ENCODE assay signal across 8 cellular contexts in genomic region chr17:59746849-59747445, GRCh38. TPM values are rescaled to one million over a fixed set of nuclear protein-coding genes. Genes with fewer than 3 reads are reported as not detected.
DNase-seq lines count a peak whose midpoint lies in the region; ATAC-seq, FAIRE-seq and TF ChIP-seq lines count a peak whose summit lies in the region.

No MANE protein-coding gene starts in this region.

- ATAC-seq in GM19463 (IDR thresholded peaks at IDR 0.05; ENCODE audit: unreplicated experiment), result no peak

- H3K36me3 ChIP-seq in astrocyte (ENCODE audit: insufficient read depth, low read length), result peaks cover 5% of the 10 kb centered on the region
- peaks cover 0 to 12% (median 0%) of the 10 kb centered on the region in 4 donors for H3K36me3 ChIP-seq in transverse colon

- no peaks in the 10 kb centered on the region for H3K27me3 Mint-ChIP-seq in activated naive CD4-positive, alpha-beta T cell treated with anti-CD3 and anti-CD28 coated beads for 36 hours (ENCODE audit: low read depth)
- H3K27me3 Mint-ChIP-seq in astrocyte (ENCODE audit: low read depth, unreplicated experiment), result no peaks in the 10 kb centered on the region

- CTCF ChIA-PET in activated naive CD4-positive, alpha-beta T cell treated with anti-CD3 and anti-CD28 coated beads for 36 hours (lab: Charles Lee), result interaction anchor here (0.7 to 2.4 kb wide), 15 partner anchors 13 to 224 kb away, joined by 3 to 10 read pairs (median 4); no protein-coding TSS in a partner anchor

- H3K36me3 Mint-ChIP-seq in activated naive CD4-positive, alpha-beta T cell treated with anti-CD3 and anti-CD28 coated beads for 36 hours (ENCODE audit: low read depth), result peaks cover 19% of the 10 kb centered on the region
- H3K36me3 Mint-ChIP-seq in astrocyte (ENCODE audit: low read depth, unreplicated experiment), result peaks cover 19% of the 10 kb centered on the region

- no peaks in the 10 kb centered on the region for H4K20me1 ChIP-seq in astrocyte (ENCODE audit: insufficient read depth, low read length)

- peaks cover 2% of the 10 kb centered on the region for H3K9me3 Mint-ChIP-seq in activated naive CD4-positive, alpha-beta T cell treated with anti-CD3 and anti-CD28 coated beads for 36 hours
- peaks cover 7% of the 10 kb centered on the region for H3K9me3 Mint-ChIP-seq in astrocyte (ENCODE audit: unreplicated experiment)

- H3K4me3 ChIP-seq in astrocyte (ENCODE audit: insufficient read depth, low read depth, low read length), result no peak overlapping the region
- H3K4me3 ChIP-seq in transverse colon, result no peak overlapping the region

- H3K4me2 ChIP-seq in astrocyte (ENCODE audit: low read length), result no peak overlapping the region

- H3K9me3 ChIP-seq in astrocyte (ENCODE audit: insufficient read depth, low read depth, low read length), result no peaks in the 10 kb centered on the region
- H3K9me3 ChIP-seq in transverse colon, result no peaks in the 10 kb centered on the region

- no peak overlapping the region for H3K9ac ChIP-seq in astrocyte (ENCODE audit: low read length)

- no peak overlapping the region for H2AFZ ChIP-seq in astrocyte (ENCODE audit: low read depth, low read length)

- TF ChIP-seq CTCF in astrocyte (IDR thresholded peaks at IDR 0.05; ENCODE audit: insufficient read depth, low read depth, low read length), result peak; percentile 68
- TF ChIP-seq CTCF in transverse colon (IDR thresholded peaks at IDR 0.05), result peak; percentile 49 to 62 (median 57)

- H3K27me3 ChIP-seq in astrocyte (ENCODE audit: insufficient read depth, low read length) (no peaks in the 10 kb centered on the region), transverse colon (no peaks in the 10 kb centered on the region)

- peaks cover 18% of the 10 kb centered on the region for H3K4me1 Mint-ChIP-seq in activated naive CD4-positive, alpha-beta T cell treated with anti-CD3 and anti-CD28 coated beads for 36 hours (ENCODE audit: low read depth)
- H3K4me1 Mint-ChIP-seq in astrocyte (ENCODE audit: low read depth, unreplicated experiment), result peaks cover 7% of the 10 kb centered on the region

- TF ChIP-seq EP300 in transverse colon (IDR thresholded peaks at IDR 0.05; ENCODE audit: low read depth), result no peak

- in situ Hi-C loops in transverse colon (cut with MboI; ENCODE audit: low pct_ligation_motif_present in 1 of 4, low pct_unique_long_range_greater_than_20kb in 1 of 4, low sequenced_read_pairs in 3 of 4), result loop anchor here in 2 of 4 donors (25.0 kb wide), 1 partner anchor 290 kb away; no protein-coding TSS in a partner anchor

- intact Hi-C loops in activated naive CD4-positive, alpha-beta T cell treated with anti-CD3 and anti-CD28 coated beads for 36 hours (cut with micrococcal nuclease), result loop anchor here (1.0 to 2.0 kb wide), 3 partner anchors 112 to 226 kb away; no protein-coding TSS in a partner anchor
- intact Hi-C loops in transverse colon (cut with DNase I; ENCODE audit: low total_unique reads), result no loop called here

- no peak overlapping the region for H3K4me3 Mint-ChIP-seq in activated naive CD4-positive, alpha-beta T cell treated with anti-CD3 and anti-CD28 coated beads for 36 hours
- H3K4me3 Mint-ChIP-seq in astrocyte (ENCODE audit: unreplicated experiment), result no peak overlapping the region

- WGBS in transverse colon (ENCODE audit: low coverage in 1 of 2), 2 donors, result 91 to 92% methylated on average over 1 to 4 of the region's 4 CpGs

- peaks cover 2% of the 10 kb centered on the region for H3K4me1 ChIP-seq in astrocyte (ENCODE audit: insufficient read depth, low read length)
- peaks cover 0 to 6% (median 0%) of the 10 kb centered on the region in 4 donors for H3K4me1 ChIP-seq in transverse colon

- peaks cover 8% of the 10 kb centered on the region for H3K79me2 ChIP-seq in astrocyte (ENCODE audit: insufficient read depth, low read length)

- no peak for FAIRE-seq in astrocyte (lab: Jason Lieb, UNC)

- DNase-seq in activated naive CD4-positive, alpha-beta T cell treated with anti-CD3 and anti-CD28 coated beads for 36 hours, result no peak
- DNase-seq in activated naive CD4-positive, alpha-beta T cell treated with Interleukin-2 at 50 U/mL for 16 hours, result no peak
- peak; percentile 3 for DNase-seq in NCI-H146 treated with DMSO at 0.1 percent for 48 hours (lab: John Stamatoyannopoulos, UW; ENCODE audit: unreplicated experiment)
- peak; percentile 39 for DNase-seq in astrocyte (ENCODE audit: low read depth)
- peak; percentile 59 for DNase-seq in inferior parietal cortex (ENCODE audit: extremely low spot score)
- no peak for DNase-seq in transverse colon
- no peak for DNase-seq in putamen (ENCODE audit: low spot score)

- no peak for TF ChIP-seq POLR2A in transverse colon (IDR thresholded peaks at IDR 0.05)

- H3K27ac Mint-ChIP-seq in activated naive CD4-positive, alpha-beta T cell treated with anti-CD3 and anti-CD28 coated beads for 36 hours, result peak overlapping the region; percentile 61
- no peak overlapping the region for H3K27ac Mint-ChIP-seq in astrocyte (ENCODE audit: unreplicated experiment)

- H3K27ac ChIP-seq in astrocyte (ENCODE audit: low read depth, low read length) (no peak overlapping the region), transverse colon (no peak overlapping the region)

RNA-seq across cellular contexts. Expression of gene VMP1, which starts 39.5 kb away (rescaled TPM):
- 100 to 1,000 TPM; 423 to 438 TPM for total RNA-seq in activated naive CD4-positive, alpha-beta T cell treated with anti-CD3 and anti-CD28 coated beads for 36 hours
- total RNA-seq in astrocyte (288 and 314 TPM in 2 replicates), transverse colon (100 to 1,000 TPM; 136 to 547 (median 339) TPM)

RNA-seq across cellular contexts. Expression of gene PTRH2, which starts 39.7 kb away (rescaled TPM):
- total RNA-seq in activated naive CD4-positive, alpha-beta T cell treated with anti-CD3 and anti-CD28 coated beads for 36 hours, result 10 to 100 TPM; 19.7 to 24.4 TPM
- 34.5 and 36.3 TPM in 2 replicates for total RNA-seq in astrocyte
- 10 to 100 TPM; 14.5 to 33.7 (median 20.0) TPM for total RNA-seq in transverse colon

Comparison
In these comparisons a context has a peak if more than half of its experiments do, and no peak if none do; other contexts are left out.
1. DNase-seq: peak in NCI-H146 treated with DMSO at 0.1 percent for 48 hours (single experiment), astrocyte (single experiment) and inferior parietal cortex (single experiment); none in activated naive CD4-positive, alpha-beta T cell treated with anti-CD3 and anti-CD28 coated beads for 36 hours (single experiment), activated naive CD4-positive, alpha-beta T cell treated with Interleukin-2 at 50 U/mL for 16 hours (single experiment), transverse colon (single experiment) and putamen (single experiment).